Comparison of ENCODE assay signal across 22 cellular contexts in genomic region chr5:139079969-139080368, GRCh38.
"Had no signal": no experiment of that assay in that cellular context is flagged by ENCODE, and none has a peak within 500 bp of the region (broad histone marks: within the 10 kb centered on the region; RNA-seq: fewer than 3 reads in every experiment).

No MANE protein-coding gene starts in this region.

- H3K4me2 ChIP-seq: PC-9 had no signal

- H3K36me3 ChIP-seq: MG63, Peyer's patch, SJSA1 had no signal

- H3K4me3 ChIP-seq: MG63, PC-9, Peyer's patch, SJSA1, SK-N-MC had no signal

- H2AFZ ChIP-seq: PC-9 had no signal

- H3K9me3 ChIP-seq: MG63, Peyer's patch, SJSA1 had no signal

- H3K27me3 ChIP-seq: MG63, Peyer's patch, SJSA1 had no signal

- H3K4me1 ChIP-seq: Peyer's patch, SJSA1 had no signal

- H3K27ac ChIP-seq: PC-9, Peyer's patch, SJSA1, SK-N-MC had no signal

- DNase-seq: Karpas-422, KG1, MG63, NCI-H1092, NCI-H1105 treated with DMSO at 0.1 percent for 48 hours, NCI-H1417 treated with DMSO at 0.1 percent for 48 hours, NCI-H146, NCI-H1694 treated with DMSO at 0.1 percent for 48 hours, NCI-H1930, NCI-H2081, NCI-H2107, NCI-H2171, NCI-H446 treated with DMSO at 0.1 percent for 48 hours, NCI-H510A treated with DMSO at 0.1 percent for 48 hours, NCI-H526, NCI-H774, PC-9, Peyer's patch, Right ventricle myocardium superior, SIG-M5 had no signal
